Comparison of ENCODE assay signal across 1 cellular context in genomic region chr12:63844391-63845341, GRCh38.
TF ChIP-seq lines count a peak whose summit lies in the region.

SRGAP1 (plus strand) TSS chr12:63844700; CDS start chr12:63844817, 117 bp downstream.

TF ChIP-seq in IMR-90, 13 proteins besides CTCF, POLR2A, EP300 and RAD21:
- TF ChIP-seq MXI1 (IDR thresholded peaks at IDR 0.05; ENCODE audit: borderline replicate concordance, low read depth, low read length) (no peak), MAZ (IDR thresholded peaks at IDR 0.05; ENCODE audit: borderline replicate concordance, low read depth, low read length) (peak; percentile 35; the same call in 1 of the 2 replicates), SMC3 (IDR thresholded peaks at IDR 0.05; ENCODE audit: low read depth, low read length) (peak; percentile 36)
